ENCODE assay signal across 23 cellular contexts in the genomic region with DNA sequence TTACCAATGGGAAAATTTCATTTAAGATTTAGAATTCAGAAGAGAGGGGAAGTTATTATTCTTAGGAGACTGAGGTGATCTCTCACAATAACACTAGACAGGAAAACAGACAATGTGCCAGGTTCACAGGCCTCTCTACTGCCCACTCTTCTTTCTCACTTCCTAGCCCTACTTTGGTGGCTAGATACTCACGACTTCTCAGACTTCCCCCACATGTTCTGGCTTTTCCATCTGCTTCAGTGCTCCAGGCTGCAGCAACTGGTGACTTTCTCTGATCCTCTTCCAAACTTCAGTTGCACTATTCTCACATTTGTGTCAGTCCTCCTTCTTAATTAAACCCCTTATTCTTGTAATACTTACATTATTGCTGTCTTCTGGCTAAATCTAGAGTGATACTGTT.
DNase-seq lines count a peak whose midpoint lies in the region; TF ChIP-seq lines count a peak whose summit lies in the region.
"Had no signal": no experiment of that assay in that cellular context is flagged by ENCODE, and none has a peak within 500 bp of the region (broad histone marks: within the 10 kb centered on the region; RNA-seq: fewer than 3 reads in every experiment).

No MANE protein-coding gene starts in this region.

- no peak for TF ChIP-seq CTCF in mammary epithelial cell (conservative IDR thresholded peaks at IDR 0.05 in 1 of 2, IDR thresholded peaks at IDR 0.05 in 1 of 2; ENCODE audit: extremely low read depth in 1 of 2, insufficient read depth in 1 of 2, low read depth in 1 of 2, low read length in 2 of 2)

- H3K9ac ChIP-seq in mammary epithelial cell (ENCODE audit: insufficient read depth, low read length), result no peak overlapping the region
- H3K9ac ChIP-seq: BLaER1 treated with 17β-estradiol and CSF1 and Interleukin-3, amounts not matched to agents 10 nM and 100 nM had no signal

- dilution Hi-C loops in mammary epithelial cell (cut with HindIII; ENCODE audit: low sequenced_read_pairs), result no loop called here

- no peak overlapping the region for H3K27ac ChIP-seq in mammary epithelial cell (ENCODE audit: insufficient read depth, low read depth, low read length)
- H3K27ac ChIP-seq: BLaER1 treated with 17β-estradiol and CSF1 and Interleukin-3, amounts not matched to agents 10 nM and 100 nM; C4-2B had no signal

- DNase-seq in SK-MEL-5 (ENCODE audit: low read depth, low spot score) (peak; percentile 17), inferior parietal cortex (ENCODE audit: extremely low spot score) (peak; percentile 29), occipital lobe (lab: John Stamatoyannopoulos, UW) (peak; percentile 6), AG08395 (ENCODE audit: low spot score) (no peak), T1000 (lab: John Stamatoyannopoulos, UW) (no peak), mammary epithelial cell (no peak)
- no peak for DNase-seq in stimulated activated CD4-positive, alpha-beta T cell treated with anti-CD3 and anti-CD28 coated beads, Interleukin-1b, Interleukin-23, amount 100 ng/mL, for 48 hours
- DNase-seq: 8988T; ACHN; AML-193; CD4-positive, alpha-beta T cell; CD8-positive, alpha-beta T cell; COR-L47; DMS 273 treated with DMSO at 0.1 percent for 48 hours; DMS153; DMS53; DMS79; DND-41; EL; GDM1 had no signal

- no peaks in the 10 kb centered on the region for H3K27me3 ChIP-seq in mammary epithelial cell (ENCODE audit: insufficient read depth, low read length)
- H3K27me3 ChIP-seq: BLaER1 treated with 17β-estradiol and CSF1 and Interleukin-3, amounts not matched to agents 10 nM and 100 nM had no signal

- H2AFZ ChIP-seq in mammary epithelial cell (ENCODE audit: low read depth, low read length), result no peak overlapping the region

- no peaks in the 10 kb centered on the region for H4K20me1 ChIP-seq in mammary epithelial cell (ENCODE audit: insufficient read depth, low read length)
- H4K20me1 ChIP-seq: BLaER1 treated with 17β-estradiol and CSF1 and Interleukin-3, amounts not matched to agents 10 nM and 100 nM had no signal

- H3K4me2 ChIP-seq in mammary epithelial cell (ENCODE audit: insufficient read depth, low read depth, low read length), result no peak overlapping the region
- H3K4me2 ChIP-seq: BLaER1 treated with 17β-estradiol and CSF1 and Interleukin-3, amounts not matched to agents 10 nM and 100 nM had no signal

- intact Hi-C loops in mammary epithelial cell (cut with micrococcal nuclease), result no loop called here

- no peaks in the 10 kb centered on the region for H3K9me3 ChIP-seq in mammary epithelial cell (replicated peaks; ENCODE audit: insufficient read depth, low read length)

- H3K36me3 ChIP-seq in mammary epithelial cell (ENCODE audit: insufficient read depth, low read length), result no peaks in the 10 kb centered on the region
- H3K36me3 ChIP-seq: BLaER1 treated with 17β-estradiol and CSF1 and Interleukin-3, amounts not matched to agents 10 nM and 100 nM had no signal

- CTCF ChIA-PET in mammary epithelial cell (lab: Charles Lee; ENCODE audit: low non-redundant PET), result no interaction called here

- H3K4me1 ChIP-seq in mammary epithelial cell (ENCODE audit: insufficient read depth, low read length), result no peaks in the 10 kb centered on the region
- H3K4me1 ChIP-seq: BLaER1 treated with 17β-estradiol and CSF1 and Interleukin-3, amounts not matched to agents 10 nM and 100 nM had no signal

- no TSS peak for BruUV-seq in mammary epithelial cell (replicated peaks; lab: Mats Ljungman, UMichigan)

- no peaks in the 10 kb centered on the region for H3K79me2 ChIP-seq in mammary epithelial cell (ENCODE audit: insufficient read depth, low read length)

- in situ Hi-C loops in SK-MEL-5 (cut with HindIII; ENCODE audit: low pct_unique_long_range_greater_than_20kb, low sequenced_read_pairs) (no loop called here), mammary epithelial cell (cut with MboI; ENCODE audit: low sequenced_read_pairs in 2 of 2) (no loop called here)

- no peak overlapping the region for H3K4me3 ChIP-seq in mammary epithelial cell (replicated peaks in 1 of 3; ENCODE audit: insufficient read depth in 1 of 3, low read depth in 2 of 3, low read length in 3 of 3)
- H3K4me3 ChIP-seq: BLaER1 treated with 17β-estradiol and CSF1 and Interleukin-3, amounts not matched to agents 10 nM and 100 nM; GM12878 had no signal

- 0% methylated on average over 1 of the region's 1 CpG for WGBS in mammary epithelial cell (ENCODE audit: low coverage, missing lambda C conversion rate)

Comparison
In these comparisons a context has a peak if more than half of its experiments do, and no peak if none do; other contexts are left out.
1. DNase-seq: peak in SK-MEL-5 (single experiment), inferior parietal cortex (single experiment) and occipital lobe (single experiment); none in AG08395 (single experiment), T1000 (single experiment), mammary epithelial cell (single experiment) and stimulated activated CD4-positive, alpha-beta T cell treated with anti-CD3 and anti-CD28 coated beads, Interleukin-1b, Interleukin-23, amount 100 ng/mL, for 48 hours (single experiment).